Comparison of ENCODE assay signal across 8 cellular contexts in the genomic region with DNA sequence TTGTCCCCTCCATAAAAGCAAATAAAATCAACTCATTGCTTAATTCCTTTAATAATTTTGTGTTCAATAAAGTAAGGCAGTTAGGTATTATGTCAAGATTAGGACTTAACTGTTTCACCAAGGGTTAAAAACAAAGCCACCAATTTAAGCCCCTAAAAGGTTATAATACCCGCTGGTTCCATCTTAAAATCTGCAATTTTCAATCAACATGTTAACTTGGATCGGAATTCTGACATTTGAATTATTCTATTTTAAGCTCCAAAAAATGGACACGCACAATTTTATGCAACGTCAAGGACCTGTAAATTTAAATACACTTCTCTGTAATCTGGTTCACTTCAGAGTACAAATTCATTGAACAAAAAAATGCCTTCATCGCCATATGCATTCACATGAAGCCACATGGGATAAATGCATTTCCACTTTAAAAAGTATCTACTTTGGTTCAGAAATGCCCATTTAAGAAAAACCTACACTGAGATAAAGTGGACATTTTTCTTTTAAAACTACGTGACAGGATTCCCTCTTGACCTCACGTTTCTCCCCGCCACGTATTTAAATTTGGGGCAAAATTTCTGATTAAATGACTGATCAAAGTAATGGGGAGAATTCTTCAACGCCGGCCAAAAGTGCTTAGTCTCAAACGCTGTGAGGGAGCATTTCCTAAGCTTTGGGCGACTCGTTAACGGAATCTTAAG. TPM values are rescaled to one million over a fixed set of nuclear protein-coding genes. Genes with fewer than 3 reads are reported as not detected.
DNase-seq lines count a peak whose midpoint lies in the region; TF ChIP-seq lines count a peak whose summit lies in the region.

No MANE protein-coding gene starts in this region.

- peak overlapping the region; percentile 84 for H2AFZ ChIP-seq in neuronal stem cell (ENCODE audit: low read length)

- H3K4me3 Mint-ChIP-seq in endothelial cell (ENCODE audit: unreplicated experiment): peak overlapping the region; percentile 98

- no peak overlapping the region for H3K4ac ChIP-seq in neuronal stem cell (ENCODE audit: low read length)

- no peak overlapping the region for H2AK5ac ChIP-seq in neuronal stem cell (ENCODE audit: low read depth, low read length)

- H4K91ac ChIP-seq in neuronal stem cell (ENCODE audit: low read depth, low read length, poor library complexity): no peak overlapping the region

- peak overlapping the region; percentile 74 for H3K9ac ChIP-seq in neuronal stem cell (ENCODE audit: low read depth, low read length, poor library complexity)

- no peak overlapping the region for H3K23ac ChIP-seq in neuronal stem cell (ENCODE audit: low read depth, low read length, poor library complexity)

- no peak overlapping the region for H2BK15ac ChIP-seq in neuronal stem cell (ENCODE audit: low read length)

- H2BK12ac ChIP-seq in neuronal stem cell (ENCODE audit: low read length): no peak overlapping the region

- H2BK120ac ChIP-seq in neuronal stem cell (ENCODE audit: low read depth, low read length): no peak overlapping the region

- H2BK5ac ChIP-seq in neuronal stem cell (ENCODE audit: low read length): no peak overlapping the region

- DNase-seq in SIG-M5 treated with dmso at 0.1 percent for 504 hours (lab: John Stamatoyannopoulos, UW; ENCODE audit: unreplicated experiment) (peak; percentile 43), SIG-M5 (lab: John Stamatoyannopoulos, UW) (no peak), Peyer's patch (no peak), endothelial cell (ENCODE audit: low spot score) (no peak), neuronal stem cell (ENCODE audit: low spot score) (peak; percentile 11), ecto neural progenitor cell (ENCODE audit: low spot score) (no peak), cerebellum (ENCODE audit: low spot score) (no peak), NCI-H510A treated with DMSO at 0.1 percent for 48 hours (lab: John Stamatoyannopoulos, UW) (no peak)

- peak overlapping the region; percentile 64 to 84 (median 74) for H3K4me3 ChIP-seq in Peyer's patch
- peak overlapping the region; percentile 77 to 85 for H3K4me3 ChIP-seq in neuronal stem cell (ENCODE audit: low read length in 2 of 2)

- H3K9me3 ChIP-seq in Peyer's patch: no peaks in the 10 kb centered on the region
- H3K9me3 ChIP-seq in neuronal stem cell (replicated peaks in 1 of 2; ENCODE audit: control insufficient read depth in 2 of 2, insufficient read depth in 1 of 2, low read depth in 1 of 2, low read length in 2 of 2): no peaks in the 10 kb centered on the region

- H3K27me3 Mint-ChIP-seq in endothelial cell (ENCODE audit: unreplicated experiment): peaks cover 3% of the 10 kb centered on the region

- H3K4me1 ChIP-seq in Peyer's patch: peaks cover 0 to 23% (median 0%) of the 10 kb centered on the region in 4 donors
- H3K4me1 ChIP-seq in neuronal stem cell (ENCODE audit: control insufficient read depth in 2 of 2, insufficient read depth in 1 of 2, low read depth in 1 of 2, low read length in 2 of 2): peaks cover 0 to 6% of the 10 kb centered on the region in 2 donors

- no CpG with 5 or more reads among the region's 15 CpGs for WGBS in neuronal stem cell (ENCODE audit: extremely low coverage in 2 of 2, insufficient read length in 2 of 2, insufficient replicate concordance in 1 of 2), 2 donors

- no peak overlapping the region for H4K8ac ChIP-seq in neuronal stem cell (ENCODE audit: low read depth, low read length)

- no peak for TF ChIP-seq POLR2A in Peyer's patch (IDR thresholded peaks at IDR 0.05)

- no peak overlapping the region for H3K14ac ChIP-seq in neuronal stem cell (ENCODE audit: low read length)

- H3K9me3 Mint-ChIP-seq in endothelial cell (ENCODE audit: unreplicated experiment): no peaks in the 10 kb centered on the region

- no peak for TF ChIP-seq CTCF in Peyer's patch (IDR thresholded peaks at IDR 0.05)
- no peak for TF ChIP-seq CTCF in endothelial cell (IDR thresholded peaks at IDR 0.05; ENCODE audit: unreplicated experiment)

- peak overlapping the region; percentile 84 to 97 (median 92) for H3K27ac ChIP-seq in Peyer's patch
- H3K27ac ChIP-seq in neuronal stem cell (replicated peaks; ENCODE audit: low read length): peak overlapping the region; percentile 90

- H3K79me1 ChIP-seq in neuronal stem cell (ENCODE audit: low read depth, low read length): peaks cover 3% of the 10 kb centered on the region

- H3K18ac ChIP-seq in neuronal stem cell (ENCODE audit: low read length): peak overlapping the region; percentile 89

- H3K36me3 Mint-ChIP-seq in endothelial cell (ENCODE audit: low read depth, unreplicated experiment): no peaks in the 10 kb centered on the region

- H3K36me3 ChIP-seq in Peyer's patch (no peaks in the 10 kb centered on the region), neuronal stem cell (replicated peaks in 1 of 2; ENCODE audit: control insufficient read depth in 2 of 2, insufficient read depth in 2 of 2, low read length in 2 of 2) (peaks cover 0 to 11% of the 10 kb centered on the region in 2 donors)

- peak overlapping the region; percentile 100 for H3K27ac Mint-ChIP-seq in endothelial cell (ENCODE audit: unreplicated experiment)

- H3K4me1 Mint-ChIP-seq in endothelial cell (ENCODE audit: unreplicated experiment): peaks cover 21% of the 10 kb centered on the region

- H3K27me3 ChIP-seq in Peyer's patch: no peaks in the 10 kb centered on the region
- no peaks in the 10 kb centered on the region for H3K27me3 ChIP-seq in neuronal stem cell (ENCODE audit: control insufficient read depth in 3 of 3, insufficient read depth in 3 of 3, low read depth in 1 of 3, low read length in 3 of 3)

- H3K4me2 ChIP-seq in neuronal stem cell (ENCODE audit: insufficient read depth, low read length, poor library complexity, severe bottlenecking): peak overlapping the region; percentile 43

RNA-seq across cellular contexts. Expression of a gene that starts 0.7 kb away (rescaled TPM):
- total RNA-seq in Peyer's patch: 10 to 100 TPM in 1 of 4 donors, 1 to 10 TPM in 3; 8.3 to 11.7 (median 9.3) TPM
- total RNA-seq in endothelial cell (ENCODE audit: unreplicated experiment): 3.7 TPM
- 8.6 TPM for polyA plus RNA-seq in neuronal stem cell (2013, experiment 1 of 2)
- 8.9 TPM for polyA plus RNA-seq in neuronal stem cell (2013, experiment 2 of 2)
- total RNA-seq in cerebellum: 12.4 TPM

RNA-seq across cellular contexts. Expression of a gene that starts 0.9 kb away (rescaled TPM):
- total RNA-seq in Peyer's patch (10 to 100 TPM; 17.0 to 51.2 (median 31.7) TPM), endothelial cell (ENCODE audit: unreplicated experiment) (66.3 TPM), cerebellum (136 TPM)
- 39.4 TPM for polyA plus RNA-seq in neuronal stem cell (2013, experiment 1 of 2)
- polyA plus RNA-seq in neuronal stem cell (2013, experiment 2 of 2): 39.4 TPM

Comparison
In these comparisons a context has a peak if more than half of its experiments do, and no peak if none do; other contexts are left out.
1. DNase-seq: peak in SIG-M5 treated with dmso at 0.1 percent for 504 hours (single experiment) and neuronal stem cell (single experiment); none in SIG-M5 (single experiment), Peyer's patch (0 of 3), endothelial cell (single experiment), ecto neural progenitor cell (single experiment), cerebellum (single experiment) and NCI-H510A treated with DMSO at 0.1 percent for 48 hours (single experiment).